In the genomic region with DNA sequence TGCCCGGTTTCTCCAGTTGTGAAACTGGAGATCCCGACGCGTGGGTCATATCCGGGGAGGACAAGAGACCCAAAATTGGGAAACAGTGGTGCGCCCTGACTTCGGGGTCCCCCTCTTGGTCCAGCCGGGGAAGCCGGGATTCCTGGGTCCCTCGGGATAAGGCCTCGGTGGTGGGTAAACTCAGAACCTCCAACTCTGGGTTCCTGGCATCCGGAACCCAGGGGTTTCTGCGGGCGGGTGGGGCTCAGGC, we compare ENCODE assay signal across 8 cellular contexts. TPM values are rescaled to one million over a fixed set of nuclear protein-coding genes. Genes with fewer than 3 reads are reported as not detected.
DNase-seq lines count a peak whose midpoint lies in the region; ATAC-seq and TF ChIP-seq lines count a peak whose summit lies in the region.

No MANE protein-coding gene starts in this region.

- peaks cover 37% of the 10 kb centered on the region for H3K4me1 Mint-ChIP-seq in Caco-2 (ENCODE audit: low read depth, unreplicated experiment)

- H3K27ac Mint-ChIP-seq in Caco-2 (ENCODE audit: unreplicated experiment), result peak overlapping the region; percentile 90

- peak overlapping the region; percentile 99 for H3K9ac ChIP-seq in parathyroid adenoma

- peaks cover 14% of the 10 kb centered on the region for H3K79me2 ChIP-seq in parathyroid adenoma

- H2AFZ ChIP-seq in parathyroid adenoma, result peak overlapping the region; percentile 65

- peaks cover 3% of the 10 kb centered on the region for H3K27me3 Mint-ChIP-seq in Caco-2 (ENCODE audit: insufficient read depth, unreplicated experiment)

- H3K36me3 ChIP-seq in Caco-2 (ENCODE audit: control insufficient read depth, insufficient read depth, low read length), result peaks cover 4% of the 10 kb centered on the region; the same call in 1 of the 2 replicates
- H3K36me3 ChIP-seq in esophagus (ENCODE audit: control insufficient read depth in 2 of 2, insufficient read depth in 2 of 2, low read length in 1 of 2), result peaks cover 7 to 11% of the 10 kb centered on the region in 2 donors
- H3K36me3 ChIP-seq in parathyroid adenoma (ENCODE audit: control insufficient read depth, insufficient read depth, low read length), result no peaks in the 10 kb centered on the region

- H3K9me3 ChIP-seq in Caco-2 (no peaks in the 10 kb centered on the region), esophagus (ENCODE audit: control insufficient read depth in 2 of 2, insufficient read depth in 1 of 2, low read depth in 1 of 2, low read length in 1 of 2) (no peaks in the 10 kb centered on the region), parathyroid adenoma (ENCODE audit: control insufficient read depth, low read length) (no peaks in the 10 kb centered on the region)

- ATAC-seq in GM19324 (IDR thresholded peaks at IDR 0.05; ENCODE audit: low FRiP score, unreplicated experiment), result no peak

- H3K4me3 Mint-ChIP-seq in Caco-2 (ENCODE audit: unreplicated experiment), result peak overlapping the region; percentile 77

- no TSS peak for BruUV-seq in Caco-2 (replicated peaks; lab: Mats Ljungman, UMichigan)

- DNase-seq in Caco-2 (no peak), RWPE1 (ENCODE audit: low spot score) (no peak), DMS 273 (lab: John Stamatoyannopoulos, UW; ENCODE audit: unreplicated experiment) (no peak), NCI-H1436 (lab: John Stamatoyannopoulos, UW) (no peak), AG08396 (ENCODE audit: low spot score) (no peak)

- H3K4me1 ChIP-seq in Caco-2 (peaks cover 31% of the 10 kb centered on the region), esophagus (ENCODE audit: control insufficient read depth in 2 of 2, insufficient read depth in 2 of 2, low read length in 1 of 2) (peaks cover 0 to 9% of the 10 kb centered on the region in 2 donors), parathyroid adenoma (peaks cover 28% of the 10 kb centered on the region)

- intact Hi-C loops in Caco-2 (cut with micrococcal nuclease; ENCODE audit: unreplicated experiment), result no loop called here

- WGBS in esophagus, 2 donors, result 0% methylated on average over 14 of the region's 14 CpGs

- H3K4me3 ChIP-seq in Caco-2 (ENCODE audit: low read depth, low read length), result peak overlapping the region; percentile 94
- H3K4me3 ChIP-seq in esophagus (ENCODE audit: low read depth in 1 of 2, low read length in 2 of 2), result peak overlapping the region; percentile 94
- peak overlapping the region; percentile 77 for H3K4me3 ChIP-seq in parathyroid adenoma (ENCODE audit: low read depth, low read length)

- peak overlapping the region; percentile 100 for H3K27ac ChIP-seq in RWPE1
- peak overlapping the region; percentile 99 to 100 for H3K27ac ChIP-seq in esophagus (ENCODE audit: low read depth in 2 of 2, low read length in 1 of 2)
- H3K27ac ChIP-seq in parathyroid adenoma, result peak overlapping the region; percentile 100

- H3K27me3 ChIP-seq in Caco-2 (replicated peaks; ENCODE audit: control insufficient read depth, insufficient read depth, low read length) (no peaks in the 10 kb centered on the region), esophagus (ENCODE audit: control insufficient read depth in 1 of 2, insufficient read depth in 2 of 2, low read length in 2 of 2) (no peaks in the 10 kb centered on the region), parathyroid adenoma (ENCODE audit: control insufficient read depth, insufficient read depth, low read length) (no peaks in the 10 kb centered on the region)

- H3K36me3 Mint-ChIP-seq in Caco-2 (ENCODE audit: insufficient read depth, unreplicated experiment), result peaks cover 85% of the 10 kb centered on the region

- CTCF ChIA-PET in Caco-2 (lab: Charles Lee), result interaction anchor here (4.1 kb wide), 1 partner anchor 10 kb away, joined by 17 read pairs; no protein-coding TSS in a partner anchor
- CTCF ChIA-PET in RWPE1 (lab: Yijun Ruan, JAX), result interaction anchor here (1.6 kb wide), 1 partner anchor 10 kb away, joined by 6 read pairs; no protein-coding TSS in a partner anchor

- POLR2A ChIA-PET in Caco-2 (lab: Charles Lee) (interaction anchor here (0.8 to 4.1 kb wide), 3 partner anchors 9 to 65 kb away, joined by 3 to 27 read pairs (median 3); a partner anchor contains a TSS), RWPE1 (lab: Yijun Ruan, JAX; ENCODE audit: low non-redundant PET) (interaction anchor here (0.8 to 1.6 kb wide), 3 partner anchors 9 to 65 kb away, joined by 4 to 13 read pairs (median 5); a partner anchor contains a TSS)

- peak overlapping the region; percentile 95 for H3K4me2 ChIP-seq in parathyroid adenoma (ENCODE audit: low read length)

- TF ChIP-seq CTCF in Caco-2 (IDR thresholded peaks at IDR 0.05; ENCODE audit: insufficient read depth in 1 of 2, low read depth in 1 of 2, low read length in 1 of 2, severe bottlenecking in 1 of 2, unreplicated experiment in 1 of 2) (no peak), RWPE1 (conservative IDR thresholded peaks at IDR 0.05; ENCODE audit: low read depth) (no peak), parathyroid adenoma (IDR thresholded peaks at IDR 0.05) (no peak)

- no peaks in the 10 kb centered on the region for H3K9me3 Mint-ChIP-seq in Caco-2 (ENCODE audit: unreplicated experiment)

RNA-seq across cellular contexts. Expression of a gene that starts 0.7 kb away (rescaled TPM):
- total RNA-seq in Caco-2 (2022), result 25.8 and 29.7 TPM in 2 replicates
- 100 to 1,000 TPM; 249 to 382 TPM for polyA plus RNA-seq in esophagus

RNA-seq across cellular contexts. Expression of a gene that starts 5.2 kb away (rescaled TPM):
- 49.8 and 64.1 TPM in 2 replicates for total RNA-seq in Caco-2 (2022)
- polyA plus RNA-seq in esophagus, result 1 to 10 TPM; 3.8 to 9.2 TPM

RNA-seq across cellular contexts. Expression of a gene that starts 16.1 kb away (rescaled TPM):
- 50.3 and 50.8 TPM in 2 replicates for total RNA-seq in Caco-2 (2022)
- polyA plus RNA-seq in esophagus, result 10 to 100 TPM; 15.6 to 22.7 TPM

RNA-seq across cellular contexts. Expression of a gene that starts 16.4 kb away (rescaled TPM):
- 57.9 and 59.0 TPM in 2 replicates for total RNA-seq in Caco-2 (2022)
- polyA plus RNA-seq in esophagus, result 10 to 100 TPM; 41.8 to 43.0 TPM

RNA-seq across cellular contexts. Expression of a gene that starts 28.4 kb away (rescaled TPM):
- total RNA-seq in Caco-2 (2022), result 2,801 and 3,019 TPM in 2 replicates
- 1,000 to 10,000 TPM; 1,628 to 3,096 TPM for polyA plus RNA-seq in esophagus
